ENCODE assay signal across 21 cellular contexts in the genomic region with DNA sequence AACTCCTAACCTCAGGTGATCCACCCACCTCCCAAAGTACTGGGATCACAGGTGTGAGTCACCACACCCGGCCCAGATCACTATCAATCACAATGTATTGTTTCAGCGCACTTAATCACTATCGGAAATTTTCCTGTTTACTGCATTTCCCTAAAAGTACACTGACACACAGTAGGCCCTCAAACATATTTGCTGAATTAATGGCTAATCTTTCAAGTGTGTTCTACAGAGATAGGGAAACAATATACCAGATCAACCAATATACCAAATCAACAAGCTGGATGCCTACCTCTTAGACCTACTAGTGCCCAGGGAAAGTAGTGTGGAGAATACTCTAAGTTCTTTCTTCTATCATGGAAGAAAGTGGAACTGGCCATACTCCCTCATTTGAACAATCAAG. TPM values are rescaled to one million over a fixed set of nuclear protein-coding genes. Genes with fewer than 3 reads are reported as not detected.
DNase-seq lines count a peak whose midpoint lies in the region; ATAC-seq, FAIRE-seq and TF ChIP-seq lines count a peak whose summit lies in the region.
"Had no signal": no experiment of that assay in that cellular context is flagged by ENCODE, and none has a peak within 500 bp of the region (broad histone marks: within the 10 kb centered on the region; RNA-seq: fewer than 3 reads in every experiment).

No MANE protein-coding gene starts in this region.

- no peak overlapping the region for H2AFZ ChIP-seq in K562 (ENCODE audit: low read depth, low read length)
- no peak overlapping the region for H2AFZ ChIP-seq in endothelial cell of umbilical vein (ENCODE audit: low read depth, low read length)
- H2AFZ ChIP-seq: GM23248 had no signal

- POLR2A ChIA-PET in Caco-2 (lab: Charles Lee) = no interaction called here
- POLR2A ChIA-PET in K562 (lab: Yijun Ruan, JAX) = interaction anchor here (0.6 to 3.7 kb wide), 7 partner anchors 8 to 110 kb away, joined by 3 to 19 read pairs (median 4); no protein-coding TSS in a partner anchor
- POLR2A ChIA-PET in endothelial cell of umbilical vein (lab: Charles Lee) = no interaction called here

- peaks cover 13% of the 10 kb centered on the region for H3K4me1 Mint-ChIP-seq in activated T-cell treated with anti-CD3 and anti-CD28 coated beads, Interleukin-2, amount 50 U/mL, for 24 hours (ENCODE audit: low read depth)
- peaks cover 53% of the 10 kb centered on the region for H3K4me1 Mint-ChIP-seq in Caco-2 (ENCODE audit: low read depth, unreplicated experiment)

- no peak overlapping the region for H3K4me3 ChIP-seq in Caco-2 (ENCODE audit: low read depth, low read length)
- H3K4me3 ChIP-seq in K562 = no peak overlapping the region
- H3K4me3 ChIP-seq in endothelial cell of umbilical vein (replicated peaks in 1 of 3; ENCODE audit: insufficient read depth in 1 of 3, low read depth in 1 of 3, low read length in 3 of 3) = no peak overlapping the region
- H3K4me3 ChIP-seq in upper lobe of right lung = no peak overlapping the region
- H3K4me3 ChIP-seq: GM12878, GM23248, HAP-1 had no signal

- no peaks in the 10 kb centered on the region for H3K9me3 Mint-ChIP-seq in activated T-cell treated with anti-CD3 and anti-CD28 coated beads, Interleukin-2, amount 50 U/mL, for 24 hours
- H3K9me3 Mint-ChIP-seq in Caco-2 (ENCODE audit: unreplicated experiment) = no peaks in the 10 kb centered on the region
- H3K9me3 Mint-ChIP-seq: CD4-positive, alpha-beta T cell had no signal

- peaks cover 88% of the 10 kb centered on the region for H3K36me3 Mint-ChIP-seq in activated T-cell treated with anti-CD3 and anti-CD28 coated beads, Interleukin-2, amount 50 U/mL, for 24 hours (ENCODE audit: low read depth)
- peaks cover 100% of the 10 kb centered on the region for H3K36me3 Mint-ChIP-seq in Caco-2 (ENCODE audit: insufficient read depth, unreplicated experiment)

- CTCF ChIA-PET in Caco-2 (lab: Charles Lee) (no interaction called here), K562 (lab: Yijun Ruan, JAX; ENCODE audit: low intra/inter-chr PET ratio) (no interaction called here), endothelial cell of umbilical vein (lab: Charles Lee) (interaction anchor here (2.0 kb wide), 1 partner anchor 27 kb away, joined by 4 read pairs; no protein-coding TSS in a partner anchor)

- H4K20me1 ChIP-seq in K562 (replicated peaks; ENCODE audit: control insufficient read depth, insufficient read depth, low read length) = no peaks in the 10 kb centered on the region
- no peaks in the 10 kb centered on the region for H4K20me1 ChIP-seq in endothelial cell of umbilical vein (replicated peaks; ENCODE audit: control insufficient read depth, extremely low read depth, insufficient read depth, low read length)

- no peak overlapping the region for H3K9ac ChIP-seq in K562 (ENCODE audit: insufficient read depth in 1 of 2, low read depth in 2 of 2, low read length in 2 of 2)
- H3K9ac ChIP-seq in endothelial cell of umbilical vein (replicated peaks; ENCODE audit: extremely low read depth, insufficient read depth, low read length) = no peak overlapping the region
- H3K9ac ChIP-seq: GM23248 had no signal

- no peak for TF ChIP-seq POLR2A in K562 (conservative IDR thresholded peaks at IDR 0.05)
- no peak for TF ChIP-seq POLR2A in endothelial cell of umbilical vein (IDR thresholded peaks at IDR 0.05; ENCODE audit: low read depth, low read length)

- dilution Hi-C loops in endothelial cell of umbilical vein (cut with MboI; ENCODE audit: extremely low pct_ligation_motif_present, low sequenced_read_pairs) = no loop called here

- peak overlapping the region; percentile 48 for H3K27ac Mint-ChIP-seq in activated T-cell treated with anti-CD3 and anti-CD28 coated beads, Interleukin-2, amount 50 U/mL, for 24 hours
- peak overlapping the region; percentile 70 for H3K27ac Mint-ChIP-seq in Caco-2 (ENCODE audit: unreplicated experiment)
- H3K27ac Mint-ChIP-seq: CD4-positive, alpha-beta T cell had no signal

- H3K36me3 ChIP-seq in Caco-2 (ENCODE audit: control insufficient read depth, insufficient read depth, low read length) = peaks cover 1% of the 10 kb centered on the region; the same call in 1 of the 2 replicates
- peaks cover 92% of the 10 kb centered on the region for H3K36me3 ChIP-seq in K562 (ENCODE audit: control insufficient read depth, insufficient read depth, low read length)
- peaks cover 19 to 29% of the 10 kb centered on the region in 2 experiments for H3K36me3 ChIP-seq in endothelial cell of umbilical vein (ENCODE audit: control insufficient read depth in 2 of 2, extremely low read depth in 1 of 2, insufficient read depth in 2 of 2, low read length in 2 of 2)
- peaks cover 99% of the 10 kb centered on the region for H3K36me3 ChIP-seq in upper lobe of right lung

- FAIRE-seq in K562 (lab: Jason Lieb, UNC) (no peak), endothelial cell of umbilical vein (lab: Jason Lieb, UNC) (no peak)
- FAIRE-seq: A204.1, GM12878 had no signal

- DNase-seq in activated T-cell treated with anti-CD3 and anti-CD28 coated beads, Interleukin-2, amount 50 U/mL, for 24 hours = no peak
- DNase-seq in activated T-cell treated with anti-CD3 and anti-CD28 coated beads, Interleukin-2, amount 50 U/mL, for 48 hours = no peak
- DNase-seq in Caco-2 (no peak), K562 (ENCODE audit: extremely low read depth in 1 of 4, low spot score in 3 of 4) (no peak), endothelial cell of umbilical vein (ENCODE audit: low read depth, low spot score) (no peak), NCI-H1105 treated with DMSO at 0.1 percent for 48 hours (lab: John Stamatoyannopoulos, UW) (no peak), GF-D8 (lab: John Stamatoyannopoulos, UW) (no peak), upper lobe of right lung (no peak)
- DNase-seq: ACHN; BE2C; C1 segment of cervical spinal cord; CD4-positive, alpha-beta T cell; DMS153; DMS79 treated with DMSO at 0.1 percent for 48 hours; GM23248; IMR-90; KBM-7 had no signal

- H3K4me3 Mint-ChIP-seq in activated T-cell treated with anti-CD3 and anti-CD28 coated beads, Interleukin-2, amount 50 U/mL, for 24 hours = no peak overlapping the region
- H3K4me3 Mint-ChIP-seq in Caco-2 (ENCODE audit: unreplicated experiment) = peak overlapping the region; percentile 47
- H3K4me3 Mint-ChIP-seq: CD4-positive, alpha-beta T cell had no signal

- intact Hi-C loops in Caco-2 (cut with micrococcal nuclease; ENCODE audit: unreplicated experiment) = no loop called here
- intact Hi-C loops in K562 (cut with micrococcal nuclease) = no loop called here
- intact Hi-C loops in endothelial cell of umbilical vein (cut with micrococcal nuclease) = no loop called here
- intact Hi-C loops in upper lobe of right lung (cut with DNase I) = no loop called here

- 84% methylated on average over 3 of the region's 3 CpGs for WGBS in K562 (ENCODE audit: insufficient coverage, low coverage, missing lambda C conversion rate)

- no peaks in the 10 kb centered on the region for H3K9me1 ChIP-seq in K562 (ENCODE audit: control insufficient read depth, insufficient read depth, low read length)
- H3K9me1 ChIP-seq in endothelial cell of umbilical vein (replicated peaks; ENCODE audit: control insufficient read depth, extremely low read depth, insufficient read depth, low read length) = no peaks in the 10 kb centered on the region

- H3K79me2 ChIP-seq in K562 (ENCODE audit: control insufficient read depth, insufficient read depth, low read length) = peaks cover 18% of the 10 kb centered on the region; the same call in 2 of the 3 replicates
- H3K79me2 ChIP-seq in endothelial cell of umbilical vein (ENCODE audit: control insufficient read depth, insufficient read depth, low read length) = peaks cover 15% of the 10 kb centered on the region

- BruUV-seq in Caco-2 (replicated peaks; lab: Mats Ljungman, UMichigan) (no TSS peak), K562 (replicated peaks; lab: Mats Ljungman, UMichigan) (no TSS peak), endothelial cell of umbilical vein (replicated peaks; lab: Mats Ljungman, UMichigan) (no TSS peak)

- in situ Hi-C loops in K562 (cut with MboI) = no loop called here

- H3K27me3 ChIP-seq in Caco-2 (replicated peaks; ENCODE audit: control insufficient read depth, insufficient read depth, low read length) (no peaks in the 10 kb centered on the region), K562 (ENCODE audit: control insufficient read depth in 2 of 2, insufficient read depth in 2 of 2, low read length in 2 of 2) (no peaks in the 10 kb centered on the region), endothelial cell of umbilical vein (ENCODE audit: control insufficient read depth in 2 of 2, insufficient read depth in 2 of 2, low read length in 2 of 2) (no peaks in the 10 kb centered on the region), upper lobe of right lung (no peaks in the 10 kb centered on the region)
- H3K27me3 ChIP-seq: BE2C had no signal

- no peak for TF ChIP-seq CTCF in Caco-2 (IDR thresholded peaks at IDR 0.05; ENCODE audit: insufficient read depth in 1 of 2, low read depth in 1 of 2, low read length in 1 of 2, severe bottlenecking in 1 of 2, unreplicated experiment in 1 of 2)
- no peak for TF ChIP-seq CTCF in K562 (IDR thresholded peaks at IDR 0.05 in 2 of 3, conservative IDR thresholded peaks at IDR 0.05 in 1 of 3; ENCODE audit: insufficient read depth in 2 of 3, low read depth in 1 of 3, low read length in 3 of 3)
- no peak for TF ChIP-seq CTCF in endothelial cell of umbilical vein (IDR thresholded peaks at IDR 0.05; ENCODE audit: extremely low read depth in 1 of 2, insufficient read depth in 1 of 2, low read depth in 1 of 2, low read length in 2 of 2)
- TF ChIP-seq CTCF in upper lobe of right lung (IDR thresholded peaks at IDR 0.05) = no peak

- H3K4me2 ChIP-seq in K562 (ENCODE audit: insufficient read depth, low read length) (no peak overlapping the region), endothelial cell of umbilical vein (ENCODE audit: insufficient read depth, low read length) (no peak overlapping the region)

- H3K27me3 Mint-ChIP-seq in activated T-cell treated with anti-CD3 and anti-CD28 coated beads, Interleukin-2, amount 50 U/mL, for 24 hours = no peaks in the 10 kb centered on the region
- H3K27me3 Mint-ChIP-seq in Caco-2 (ENCODE audit: insufficient read depth, unreplicated experiment) = no peaks in the 10 kb centered on the region
- H3K27me3 Mint-ChIP-seq: CD4-positive, alpha-beta T cell had no signal

- ATAC-seq in K562 = no peak
- no peak for ATAC-seq in upper lobe of right lung
- ATAC-seq: GM12878 had no signal

- H3K9me3 ChIP-seq in Caco-2 = no peaks in the 10 kb centered on the region
- H3K9me3 ChIP-seq in K562 (replicated peaks; ENCODE audit: control insufficient read depth, insufficient read depth, low read depth, low read length) = no peaks in the 10 kb centered on the region
- no peaks in the 10 kb centered on the region for H3K9me3 ChIP-seq in endothelial cell of umbilical vein (replicated peaks; ENCODE audit: control insufficient read depth, insufficient read depth, low read length)
- no peaks in the 10 kb centered on the region for H3K9me3 ChIP-seq in upper lobe of right lung
- H3K9me3 ChIP-seq: BE2C, HAP-1 had no signal

- no peak for TF ChIP-seq EP300 in K562 (IDR thresholded peaks at IDR 0.05; ENCODE audit: low read length)

- peaks cover 35% of the 10 kb centered on the region for H3K4me1 ChIP-seq in Caco-2
- H3K4me1 ChIP-seq in K562 (replicated peaks in 1 of 2; ENCODE audit: control insufficient read depth in 2 of 2, insufficient read depth in 2 of 2, low read length in 2 of 2) = no peaks in the 10 kb centered on the region; a peak in 2 of 5 replicates
- H3K4me1 ChIP-seq in endothelial cell of umbilical vein (ENCODE audit: control insufficient read depth, extremely low read depth, insufficient read depth, low read length) = no peaks in the 10 kb centered on the region
- no peaks in the 10 kb centered on the region for H3K4me1 ChIP-seq in upper lobe of right lung
- H3K4me1 ChIP-seq: BE2C, HAP-1 had no signal

- H3K27ac ChIP-seq in K562 (ENCODE audit: extremely low read depth, low read depth, low read length) (no peak overlapping the region), endothelial cell of umbilical vein (ENCODE audit: insufficient read depth, low read depth, low read length) (no peak overlapping the region), upper lobe of right lung (no peak overlapping the region)
- H3K27ac ChIP-seq: GM23248, HL-60 had no signal

- TF ChIP-seq RAD21 in K562 (CRISPR knock-in tag; conservative IDR thresholded peaks at IDR 0.05 in 1 of 2, IDR thresholded peaks at IDR 0.05 in 1 of 2) = no peak

RNA-seq across cellular contexts. Expression of a gene that starts 17.1 kb away (rescaled TPM):
- total RNA-seq in Caco-2 (2022) (317 and 318 TPM in 2 replicates), K562 (2014; rRNA removed) (140 and 153 TPM in 2 replicates), K562 (2014; rRNA removed; fragmentation: Illumina TruSeq; extraction: Trizol) (88.5 and 99.0 TPM in 2 replicates), K562 (2015; rRNA removed; fragmentation: Illumina TruSeq; extraction: Trizol) (91.3 and 98.2 TPM in 2 replicates), K562 (2021) (218 and 237 TPM in 2 replicates), endothelial cell of umbilical vein (146 and 150 TPM in 2 replicates), upper lobe of right lung (110 TPM)
- 1,237 and 1,275 TPM in 2 replicates for total RNA-seq in K562 (2011; cell fraction: chromatin; rRNA removed; ENCODE audit: low replicate concordance)
- 563 and 657 TPM in 2 replicates for total RNA-seq in K562 (2011; cell fraction: nucleolus; rRNA removed)
- 675 TPM in 2 replicates for total RNA-seq in K562 (2011; cell fraction: nucleoplasm; rRNA removed)
- polyA plus RNA-seq in K562 (2011; rRNA removed) (55.4 and 85.4 TPM in 2 replicates), K562 (2014; fragmentation: Illumina TruSeq; extraction: Trizol) (274 and 277 TPM in 2 replicates), K562 (2014; fragmentation: Nextera tagmentation; extraction: Ambion mirVana) (100 to 1,000 TPM; 110 to 123 TPM), K562 (2014; rRNA removed) (174 and 182 TPM in 2 replicates), endothelial cell of umbilical vein (125 and 128 TPM in 2 replicates)
- 96.0 and 109 TPM in 2 replicates for polyA plus RNA-seq in K562 (2011; cell fraction: cytosol; rRNA removed)
- 581 and 738 TPM in 2 replicates for polyA plus RNA-seq in K562 (2011; cell fraction: nucleus; rRNA removed)
- polyA plus RNA-seq in K562 (2012) = 175 and 269 TPM in 2 replicates
- 161 and 196 TPM in 2 replicates for polyA minus RNA-seq in K562 (2011; rRNA and poly(A)+ RNA removed)
- polyA minus RNA-seq in K562 (2011; cell fraction: cytosol; rRNA and poly(A)+ RNA removed) = 224 and 238 TPM in 2 replicates
- polyA minus RNA-seq in K562 (2011; cell fraction: nucleus; rRNA and poly(A)+ RNA removed) = 307 and 505 TPM in 2 replicates
- 90.6 and 93.1 TPM in 2 replicates for polyA plus RNA-seq in endothelial cell of umbilical vein (2011; cell fraction: cytosol; rRNA removed)
- 493 and 664 TPM in 2 replicates for polyA plus RNA-seq in endothelial cell of umbilical vein (2011; cell fraction: nucleus; rRNA removed)
- 101 and 127 TPM in 2 replicates for polyA plus RNA-seq in endothelial cell of umbilical vein (2012)
- 252 and 266 TPM in 2 replicates for polyA minus RNA-seq in endothelial cell of umbilical vein
- polyA minus RNA-seq in endothelial cell of umbilical vein (2011; cell fraction: cytosol; rRNA and poly(A)+ RNA removed) = 94.8 TPM
- polyA minus RNA-seq in endothelial cell of umbilical vein (2011; cell fraction: nucleus; rRNA and poly(A)+ RNA removed) = 364 and 508 TPM in 2 replicates

RNA-seq across cellular contexts. Expression of a gene that starts 58.3 kb away (rescaled TPM):
- total RNA-seq in Caco-2 (2022) (48.8 and 51.5 TPM in 2 replicates), K562 (2014; rRNA removed) (37.5 and 65.1 TPM in 2 replicates), K562 (2014; rRNA removed; fragmentation: Illumina TruSeq; extraction: Trizol) (32.8 and 35.4 TPM in 2 replicates), K562 (2015; rRNA removed; fragmentation: Illumina TruSeq; extraction: Trizol) (36.9 and 37.4 TPM in 2 replicates), K562 (2021) (71.0 and 88.2 TPM in 2 replicates), endothelial cell of umbilical vein (77.5 and 84.8 TPM in 2 replicates), upper lobe of right lung (38.7 TPM)
- 276 and 409 TPM in 2 replicates for total RNA-seq in K562 (2011; cell fraction: chromatin; rRNA removed; ENCODE audit: low replicate concordance)
- 245 and 297 TPM in 2 replicates for total RNA-seq in K562 (2011; cell fraction: nucleolus; rRNA removed)
- 245 and 273 TPM in 2 replicates for total RNA-seq in K562 (2011; cell fraction: nucleoplasm; rRNA removed)
- polyA plus RNA-seq in K562 (2011; rRNA removed) (17.8 and 40.9 TPM in 2 replicates), K562 (2014; fragmentation: Illumina TruSeq; extraction: Trizol) (69.9 and 85.0 TPM in 2 replicates), K562 (2014; fragmentation: Nextera tagmentation; extraction: Ambion mirVana) (10 to 100 TPM; 32.1 to 69.3 TPM), K562 (2014; rRNA removed) (24.2 and 33.5 TPM in 2 replicates), endothelial cell of umbilical vein (164 and 169 TPM in 2 replicates)
- 34.1 and 42.0 TPM in 2 replicates for polyA plus RNA-seq in K562 (2011; cell fraction: cytosol; rRNA removed)
- 140 and 211 TPM in 2 replicates for polyA plus RNA-seq in K562 (2011; cell fraction: nucleus; rRNA removed)
- 40.3 and 58.0 TPM in 2 replicates for polyA plus RNA-seq in K562 (2012)
- 38.2 and 49.9 TPM in 2 replicates for polyA minus RNA-seq in K562 (2011; rRNA and poly(A)+ RNA removed)
- polyA minus RNA-seq in K562 (2011; cell fraction: cytosol; rRNA and poly(A)+ RNA removed) = 23.6 and 30.1 TPM in 2 replicates
- 62.5 and 79.1 TPM in 2 replicates for polyA minus RNA-seq in K562 (2011; cell fraction: nucleus; rRNA and poly(A)+ RNA removed)
- polyA plus RNA-seq in endothelial cell of umbilical vein (2011; cell fraction: cytosol; rRNA removed) = 62.7 and 68.8 TPM in 2 replicates
- polyA plus RNA-seq in endothelial cell of umbilical vein (2011; cell fraction: nucleus; rRNA removed) = 113 and 123 TPM in 2 replicates
- 70.3 and 74.8 TPM in 2 replicates for polyA plus RNA-seq in endothelial cell of umbilical vein (2012)
- 76.4 and 90.0 TPM in 2 replicates for polyA minus RNA-seq in endothelial cell of umbilical vein
- polyA minus RNA-seq in endothelial cell of umbilical vein (2011; cell fraction: cytosol; rRNA and poly(A)+ RNA removed) = 20.9 TPM
- polyA minus RNA-seq in endothelial cell of umbilical vein (2011; cell fraction: nucleus; rRNA and poly(A)+ RNA removed) = 38.8 and 47.7 TPM in 2 replicates

RNA-seq across cellular contexts. Expression of a gene that starts 58.6 kb away (rescaled TPM):
- 52.6 TPM in 2 replicates for total RNA-seq in Caco-2 (2022)
- 35.8 and 86.9 TPM in 2 replicates for total RNA-seq in K562 (2011; cell fraction: chromatin; rRNA removed; ENCODE audit: low replicate concordance)
- 78.7 and 87.1 TPM in 2 replicates for total RNA-seq in K562 (2011; cell fraction: nucleolus; rRNA removed)
- 57.9 and 62.8 TPM in 2 replicates for total RNA-seq in K562 (2011; cell fraction: nucleoplasm; rRNA removed)
- total RNA-seq in K562 (2014; rRNA removed) = 150 and 153 TPM in 2 replicates
- 136 and 145 TPM in 2 replicates for total RNA-seq in K562 (2014; rRNA removed; fragmentation: Illumina TruSeq; extraction: Trizol)
- total RNA-seq in K562 (2015; rRNA removed; fragmentation: Illumina TruSeq; extraction: Trizol) = 153 and 154 TPM in 2 replicates
- 138 and 146 TPM in 2 replicates for total RNA-seq in K562 (2021)
- polyA plus RNA-seq in K562 (2011; rRNA removed) = 93.7 and 105 TPM in 2 replicates
- polyA plus RNA-seq in K562 (2011; cell fraction: cytosol; rRNA removed) = 88.3 and 88.5 TPM in 2 replicates
- polyA plus RNA-seq in K562 (2011; cell fraction: nucleus; rRNA removed) = 35.1 and 36.8 TPM in 2 replicates
- 59.9 and 104 TPM in 2 replicates for polyA plus RNA-seq in K562 (2012)
- polyA plus RNA-seq in K562 (2014; fragmentation: Illumina TruSeq; extraction: Trizol) = 163 and 173 TPM in 2 replicates
- polyA plus RNA-seq in K562 (2014; fragmentation: Nextera tagmentation; extraction: Ambion mirVana) = 100 to 1,000 TPM in 1 of 2 experiments, 10 to 100 TPM in 1; 62.0 to 146 TPM
- 152 and 153 TPM in 2 replicates for polyA plus RNA-seq in K562 (2014; rRNA removed)
- polyA minus RNA-seq in K562 (2011; rRNA and poly(A)+ RNA removed) = 62.3 and 78.5 TPM in 2 replicates
- 32.1 and 40.7 TPM in 2 replicates for polyA minus RNA-seq in K562 (2011; cell fraction: cytosol; rRNA and poly(A)+ RNA removed)
- 16.2 and 19.4 TPM in 2 replicates for polyA minus RNA-seq in K562 (2011; cell fraction: nucleus; rRNA and poly(A)+ RNA removed)
- total RNA-seq in endothelial cell of umbilical vein = 47.7 and 49.4 TPM in 2 replicates
- 27.2 and 33.6 TPM in 2 replicates for polyA plus RNA-seq in endothelial cell of umbilical vein
- polyA plus RNA-seq in endothelial cell of umbilical vein (2011; cell fraction: cytosol; rRNA removed) = 48.3 and 59.0 TPM in 2 replicates
- polyA plus RNA-seq in endothelial cell of umbilical vein (2011; cell fraction: nucleus; rRNA removed) = 28.7 and 32.2 TPM in 2 replicates
- polyA plus RNA-seq in endothelial cell of umbilical vein (2012) = 29.9 and 42.7 TPM in 2 replicates
- 19.2 and 19.9 TPM in 2 replicates for polyA minus RNA-seq in endothelial cell of umbilical vein
- polyA minus RNA-seq in endothelial cell of umbilical vein (2011; cell fraction: cytosol; rRNA and poly(A)+ RNA removed) = 25.6 TPM
- polyA minus RNA-seq in endothelial cell of umbilical vein (2011; cell fraction: nucleus; rRNA and poly(A)+ RNA removed) = 7.3 and 11.7 TPM in 2 replicates
- 27.3 TPM for total RNA-seq in upper lobe of right lung
